In genomic region chr5:111122398-111122797, GRCh38 we compare ENCODE assay signal across 32 cellular contexts. TPM values are rescaled to one million over a fixed set of nuclear protein-coding genes. Genes with fewer than 3 reads are reported as not detected.
DNase-seq lines count a peak whose midpoint lies in the region; ATAC-seq, FAIRE-seq and TF ChIP-seq lines count a peak whose summit lies in the region.
"Had no signal": no experiment of that assay in that cellular context is flagged by ENCODE, and none has a peak within 500 bp of the region (broad histone marks: within the 10 kb centered on the region; RNA-seq: fewer than 3 reads in every experiment).

No MANE protein-coding gene starts in this region.

- no peaks in the 10 kb centered on the region for H3K9me3 ChIP-seq in HepG2 (ENCODE audit: low read length)
- no peaks in the 10 kb centered on the region for H3K9me3 ChIP-seq in esophagus squamous epithelium
- H3K9me3 ChIP-seq: breast epithelium, gastroesophageal sphincter, right atrium auricular region, SJCRH30, thyroid gland had no signal

- H3K4me1 ChIP-seq in foreskin keratinocyte (peaks cover 37% of the 10 kb centered on the region), HepG2 (ENCODE audit: insufficient read depth, low read length) (no peaks in the 10 kb centered on the region), esophagus squamous epithelium (no peaks in the 10 kb centered on the region)
- H3K4me1 ChIP-seq: breast epithelium, gastroesophageal sphincter, right atrium auricular region, SJCRH30, thyroid gland had no signal

- no peak for TF ChIP-seq CTCF in foreskin keratinocyte (conservative IDR thresholded peaks at IDR 0.05)
- no peak for TF ChIP-seq CTCF in HepG2 (CRISPR knock-in tag; IDR thresholded peaks at IDR 0.05)
- no peak for TF ChIP-seq CTCF in esophagus squamous epithelium (IDR thresholded peaks at IDR 0.05)

- intact Hi-C loops in HepG2 (cut with micrococcal nuclease; ENCODE audit: unreplicated experiment) (no loop called here), esophagus squamous epithelium (cut with DNase I) (no loop called here)

- TF ChIP-seq POLR2A in HepG2 (IDR thresholded peaks at IDR 0.05; ENCODE audit: insufficient read depth in 1 of 2, low read depth in 2 of 2, low read length in 2 of 2), result no peak
- TF ChIP-seq POLR2A in esophagus squamous epithelium (IDR thresholded peaks at IDR 0.05), result no peak

- no peaks in the 10 kb centered on the region for H3K79me2 ChIP-seq in HepG2 (ENCODE audit: insufficient read depth, low read length)

- BruUV-seq in HepG2 (replicated peaks; lab: Mats Ljungman, UMichigan), result no TSS peak

- CTCF ChIA-PET in HepG2 (lab: Yijun Ruan, JAX; ENCODE audit: low intra/inter-chr PET ratio, low total read pairs), result no interaction called here

- ATAC-seq in GM18520 (IDR thresholded peaks at IDR 0.05; ENCODE audit: unreplicated experiment), result peak; percentile 40
- ATAC-seq in GM21717 (IDR thresholded peaks at IDR 0.05; ENCODE audit: unreplicated experiment), result peak; percentile 48
- peak; percentile 61 for ATAC-seq in HG03039 (IDR thresholded peaks at IDR 0.05; ENCODE audit: unreplicated experiment)
- ATAC-seq in foreskin keratinocyte, result peak; percentile 59
- no peak for ATAC-seq in HepG2
- no peak for ATAC-seq in GM21423 (IDR thresholded peaks at IDR 0.05; ENCODE audit: unreplicated experiment)
- ATAC-seq: activated CD4-positive, alpha-beta T cell treated with anti-CD3 and anti-CD28 coated beads for 36 hours; esophagus mucosa; gastroesophageal sphincter; left ventricle myocardium superior had no signal

- H3K27ac ChIP-seq in foreskin keratinocyte (peak overlapping the region; percentile 42), HepG2 (ENCODE audit: extremely low read length, insufficient read depth, low read length) (no peak overlapping the region), esophagus squamous epithelium (no peak overlapping the region)
- H3K27ac ChIP-seq: breast epithelium, gastroesophageal sphincter, right atrium auricular region, SJCRH30, thyroid gland had no signal

- no peak for TF ChIP-seq RAD21 in HepG2 (CRISPR knock-in tag; IDR thresholded peaks at IDR 0.05)

- no peaks in the 10 kb centered on the region for H4K20me1 ChIP-seq in HepG2 (ENCODE audit: insufficient read depth, low read length)

- H3K4me2 ChIP-seq in HepG2 (ENCODE audit: low read depth, low read length), result no peak overlapping the region

- no peak for FAIRE-seq in HepG2 (lab: Jason Lieb, UNC)
- FAIRE-seq: colon, GM19239, H1 had no signal

- POLR2A ChIA-PET in HepG2 (lab: Yijun Ruan, JAX), result no interaction called here

- no peak overlapping the region for H2AFZ ChIP-seq in HepG2 (ENCODE audit: low read length)

- peaks cover 7 to 57% of the 10 kb centered on the region in 2 experiments for H3K36me3 ChIP-seq in HepG2 (replicated peaks in 1 of 2; ENCODE audit: control insufficient read depth in 1 of 2, insufficient read depth in 2 of 2, low read length in 2 of 2)
- H3K36me3 ChIP-seq in esophagus squamous epithelium, result peaks cover 0 to 99% (median 13%) of the 10 kb centered on the region in 3 donors

- in situ Hi-C loops in HepG2 (cut with HindIII; ENCODE audit: extremely low pct_ligation_motif_present, low pct_unique_long_range_greater_than_20kb), result no loop called here

- H3K27me3 ChIP-seq in foreskin keratinocyte (no peaks in the 10 kb centered on the region), HepG2 (ENCODE audit: control insufficient read depth in 1 of 2, insufficient read depth in 2 of 2, low read length in 2 of 2) (no peaks in the 10 kb centered on the region), esophagus squamous epithelium (no peaks in the 10 kb centered on the region)
- H3K27me3 ChIP-seq: breast epithelium, gastroesophageal sphincter, right atrium auricular region, SJCRH30, thyroid gland had no signal

- no peak overlapping the region for H3K4me3 ChIP-seq in HepG2 (replicated peaks in 1 of 3; ENCODE audit: insufficient read depth in 1 of 3, low read depth in 2 of 3, low read length in 3 of 3)
- H3K4me3 ChIP-seq in esophagus squamous epithelium, result no peak overlapping the region
- H3K4me3 ChIP-seq: breast epithelium, gastroesophageal sphincter, right atrium auricular region, SJCRH30, thyroid gland had no signal

- no peak overlapping the region for H3K9ac ChIP-seq in HepG2 (ENCODE audit: insufficient read depth, low read depth, low read length)

- no peak for TF ChIP-seq EP300 in HepG2 (IDR thresholded peaks at IDR 0.05; ENCODE audit: low read depth in 2 of 2, low read length in 2 of 2)
- TF ChIP-seq EP300 in HepG2 (CRISPR knock-in tag; IDR thresholded peaks at IDR 0.05; ENCODE audit: borderline replicate concordance), result no peak

- WGBS in HepG2 (ENCODE audit: low lambda C conversion rate), result 45% methylated on average over 2 of the region's 2 CpGs
- 68 to 75% methylated on average over 2 of the region's 2 CpGs for WGBS in esophagus squamous epithelium, 2 donors

- no peak for DNase-seq in foreskin keratinocyte
- DNase-seq in HepG2 (ENCODE audit: low spot score), result no peak
- DNase-seq in NOMO-1 treated with DMSO at 0.1 percent for 48 hours (lab: John Stamatoyannopoulos, UW; ENCODE audit: unreplicated experiment), result no peak
- no peak for DNase-seq in esophagus squamous epithelium (lab: John Stamatoyannopoulos, UW)
- DNase-seq: activated CD4-positive, alpha-beta T cell treated with anti-CD3 and anti-CD28 coated beads for 36 hours; activated T-cell treated with anti-CD3 and anti-CD28 coated beads, Interleukin-2, amount 50 U/mL, for 24 hours; DMS79; effector memory CD4-positive, alpha-beta T cell; hippocampal formation; Karpas-422; left ventricle myocardium superior; NCI-H1694 treated with DMSO at 0.1 percent for 48 hours; NCI-H2171 treated with DMSO at 0.1 percent for 48 hours; NCI-H526; SJCRH30; stimulated activated CD4-positive, alpha-beta T cell treated with anti-CD3 and anti-CD28 coated beads, Interleukin-4, amount 100 ng/mL, for 24 hours; stimulated activated naive CD4-positive, alpha-beta T cell treated with Interleukin-2 at 50 U/mL for 16 hours; T-helper 1 cell; thyroid gland had no signal

TF ChIP-seq in HepG2, 621 proteins besides CTCF, POLR2A, EP300 and RAD21 (continues in another document):
- TF ChIP-seq RFX3 (CRISPR knock-in tag; IDR thresholded peaks at IDR 0.05), result no peak

RNA-seq across cellular contexts. Expression of gene WDR36, which starts 30.2 kb away (rescaled TPM):
- total RNA-seq in foreskin keratinocyte, result 37.1 and 37.8 TPM in 2 replicates
- polyA plus RNA-seq in foreskin keratinocyte, result 6.0 and 7.1 TPM in 2 replicates
- total RNA-seq in HepG2 (2016; rRNA removed; fragmentation: Illumina TruSeq; extraction: Trizol), result 40.6 and 62.6 TPM in 2 replicates
- total RNA-seq in HepG2 (2016; cell fraction: cytosol; rRNA removed; fragmentation: Illumina TruSeq; extraction: Trizol; ENCODE audit: low read depth), result 1.2 and 1.4 TPM in 2 replicates
- 39.1 and 61.6 TPM in 2 replicates for total RNA-seq in HepG2 (2016; cell fraction: insoluble cytoplasmic fraction; rRNA removed; fragmentation: Illumina TruSeq; extraction: Trizol)
- total RNA-seq in HepG2 (2016; cell fraction: membrane; rRNA removed; fragmentation: Illumina TruSeq; extraction: Trizol), result 6.0 and 7.2 TPM in 2 replicates
- 42.7 and 47.5 TPM in 2 replicates for total RNA-seq in HepG2 (2016; cell fraction: nucleus; rRNA removed; fragmentation: Illumina TruSeq; extraction: Trizol)
- 15.1 and 18.2 TPM in 2 replicates for polyA plus RNA-seq in HepG2 (2011; rRNA removed)
- 6.2 and 9.0 TPM in 2 replicates for polyA plus RNA-seq in HepG2 (2011; cell fraction: cytosol; rRNA removed)
- polyA plus RNA-seq in HepG2 (2011; cell fraction: nucleus; rRNA removed), result 18.4 and 19.2 TPM in 2 replicates
- 12.2 and 14.2 TPM in 2 replicates for polyA plus RNA-seq in HepG2 (2012)
- 0.53 and 0.55 TPM in 2 replicates for polyA plus RNA-seq in HepG2 (2016; cell fraction: cytosol; fragmentation: Illumina TruSeq; extraction: Trizol; ENCODE audit: low read depth)
- polyA plus RNA-seq in HepG2 (2016; cell fraction: insoluble cytoplasmic fraction; fragmentation: Illumina TruSeq; extraction: Trizol; ENCODE audit: low read depth), result 23.3 and 25.1 TPM in 2 replicates
- 1.7 and 2.3 TPM in 2 replicates for polyA plus RNA-seq in HepG2 (2016; cell fraction: membrane; fragmentation: Illumina TruSeq; extraction: Trizol; ENCODE audit: low read depth)
- polyA plus RNA-seq in HepG2 (2016; cell fraction: nucleus; fragmentation: Illumina TruSeq; extraction: Trizol; ENCODE audit: insufficient read depth, low read depth), result 26.9 and 31.0 TPM in 2 replicates
- 50.7 and 82.0 TPM in 2 replicates for polyA minus RNA-seq in HepG2 (2011; rRNA and poly(A)+ RNA removed; ENCODE audit: low replicate concordance)
- polyA minus RNA-seq in HepG2 (2011; cell fraction: cytosol; rRNA and poly(A)+ RNA removed), result 24.4 and 24.8 TPM in 2 replicates
- 108 and 117 TPM in 2 replicates for polyA minus RNA-seq in HepG2 (2011; cell fraction: nucleus; rRNA and poly(A)+ RNA removed)
- total RNA-seq in esophagus squamous epithelium, result 10 to 100 TPM; 13.7 to 42.5 (median 28.3) TPM

RNA-seq across cellular contexts. Expression of gene TSLP, which starts 50.9 kb away (rescaled TPM):
- total RNA-seq in foreskin keratinocyte, result 0.18 TPM in 1 of 2 replicates, not detected in the other
- 0.06 and 0.22 TPM in 2 replicates for polyA plus RNA-seq in foreskin keratinocyte
- total RNA-seq in HepG2 (2016; rRNA removed; fragmentation: Illumina TruSeq; extraction: Trizol), result not detected in 2 replicates
- not detected in 2 replicates for total RNA-seq in HepG2 (2016; cell fraction: cytosol; rRNA removed; fragmentation: Illumina TruSeq; extraction: Trizol; ENCODE audit: low read depth)
- total RNA-seq in HepG2 (2016; cell fraction: insoluble cytoplasmic fraction; rRNA removed; fragmentation: Illumina TruSeq; extraction: Trizol), result not detected in 2 replicates
- total RNA-seq in HepG2 (2016; cell fraction: membrane; rRNA removed; fragmentation: Illumina TruSeq; extraction: Trizol), result not detected in 2 replicates
- total RNA-seq in HepG2 (2016; cell fraction: nucleus; rRNA removed; fragmentation: Illumina TruSeq; extraction: Trizol), result not detected in 2 replicates
- not detected in 2 replicates for polyA plus RNA-seq in HepG2 (2011; rRNA removed)
- polyA plus RNA-seq in HepG2 (2011; cell fraction: cytosol; rRNA removed), result not detected in 2 replicates
- polyA plus RNA-seq in HepG2 (2011; cell fraction: nucleus; rRNA removed), result not detected in 2 replicates
- not detected in 2 replicates for polyA plus RNA-seq in HepG2 (2012)
- not detected in 2 replicates for polyA plus RNA-seq in HepG2 (2016; cell fraction: cytosol; fragmentation: Illumina TruSeq; extraction: Trizol; ENCODE audit: low read depth)
- not detected in 2 replicates for polyA plus RNA-seq in HepG2 (2016; cell fraction: insoluble cytoplasmic fraction; fragmentation: Illumina TruSeq; extraction: Trizol; ENCODE audit: low read depth)
- not detected in 2 replicates for polyA plus RNA-seq in HepG2 (2016; cell fraction: membrane; fragmentation: Illumina TruSeq; extraction: Trizol; ENCODE audit: low read depth)
- not detected in 2 replicates for polyA plus RNA-seq in HepG2 (2016; cell fraction: nucleus; fragmentation: Illumina TruSeq; extraction: Trizol; ENCODE audit: insufficient read depth, low read depth)
- 0.44 TPM in 1 of 2 replicates, not detected in the other for polyA minus RNA-seq in HepG2 (2011; rRNA and poly(A)+ RNA removed; ENCODE audit: low replicate concordance)
- polyA minus RNA-seq in HepG2 (2011; cell fraction: cytosol; rRNA and poly(A)+ RNA removed), result not detected in 2 replicates
- not detected in 2 replicates for polyA minus RNA-seq in HepG2 (2011; cell fraction: nucleus; rRNA and poly(A)+ RNA removed)
- total RNA-seq in esophagus squamous epithelium, result 1 to 10 TPM in 2 of 4 donors, under 1 TPM in 2; 0.27 to 4.2 (median 1.6) TPM
- total RNA-seq: natural killer cell treated with Interleukin-12 subunit alpha and Interleukin-12 subunit beta and Interleukin-15 and Interleukin-18, amount 100 ng/mL, for 72 hours; osteocyte had no signal

Comparison
In these comparisons a context has a peak if more than half of its experiments do, and no peak if none do; other contexts are left out.
1. ATAC-seq: peak in GM18520 (single experiment), GM21717 (single experiment), HG03039 (single experiment) and foreskin keratinocyte (single experiment); none in HepG2 (single experiment) and GM21423 (single experiment).